15 cellular contexts compared by ENCODE assay signal in the genomic region with DNA sequence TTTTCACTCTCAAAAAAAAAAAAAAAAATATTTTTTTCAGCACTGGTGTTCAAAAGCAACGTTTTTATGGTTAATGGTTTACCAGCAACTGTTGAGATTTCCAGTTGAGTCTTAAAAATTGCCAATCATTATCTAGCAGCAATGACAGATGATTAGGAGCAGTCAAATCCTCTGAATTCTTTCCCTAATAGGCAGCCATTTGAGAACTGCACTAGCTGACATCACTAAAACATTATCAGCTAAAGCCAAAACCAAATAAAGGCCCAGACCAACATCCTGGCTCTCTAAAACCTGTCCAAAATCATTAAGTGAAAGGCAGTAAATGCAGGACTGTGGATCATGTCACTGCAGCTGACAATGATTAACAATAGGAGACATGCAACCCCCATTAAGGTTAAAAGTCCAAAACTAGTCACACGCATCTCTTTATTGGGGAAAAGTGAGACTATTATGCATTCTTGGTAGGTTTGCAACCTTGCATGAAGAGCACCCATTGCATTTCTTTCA. TPM values are rescaled to one million over a fixed set of nuclear protein-coding genes. Genes with fewer than 3 reads are reported as not detected.
DNase-seq lines count a peak whose midpoint lies in the region; ATAC-seq, FAIRE-seq and TF ChIP-seq lines count a peak whose summit lies in the region.
"Had no signal": no experiment of that assay in that cellular context is flagged by ENCODE, and none has a peak within 500 bp of the region (broad histone marks: within the 10 kb centered on the region; RNA-seq: fewer than 3 reads in every experiment).

No MANE protein-coding gene starts in this region.

- peak; percentile 8 to 49 (median 30) for ATAC-seq in pancreas
- no peak for ATAC-seq in GM21619 (IDR thresholded peaks at IDR 0.05; ENCODE audit: unreplicated experiment)
- ATAC-seq: activated CD4-positive, CD25-positive, alpha-beta regulatory T cell treated with anti-CD3 and anti-CD28 coated beads, Interleukin-2, amount 50 U/mL, for 24 hours; stimulated activated naive CD8-positive, alpha-beta T cell treated with anti-CD3 and anti-CD28 coated beads, Interleukin-15, amount 100 ng/mL, for 72 hours had no signal

- peaks cover 38% of the 10 kb centered on the region for H3K4me1 Mint-ChIP-seq in nephron progenitor cell

- no peak for TF ChIP-seq CTCF in hepatocyte (IDR thresholded peaks at IDR 0.05; ENCODE audit: poor library complexity)
- TF ChIP-seq CTCF in pancreas (IDR thresholded peaks at IDR 0.05): no peak
- TF ChIP-seq CTCF in nephron progenitor cell (IDR thresholded peaks at IDR 0.05): no peak

- 40% methylated on average over 2 of the region's 2 CpGs for WGBS in hepatocyte (ENCODE audit: low lambda C conversion rate, missing lambda C conversion rate)
- WGBS in pancreas, 2 donors: 10 to 11% methylated on average over 2 of the region's 2 CpGs

- H3K4me2 ChIP-seq in hepatocyte: peak overlapping the region; percentile 49

- H3K9me2 ChIP-seq in hepatocyte (replicated peaks; ENCODE audit: insufficient read depth): no peaks in the 10 kb centered on the region

- H4K20me1 ChIP-seq in hepatocyte (ENCODE audit: insufficient read depth, poor library complexity, severe bottlenecking): peaks cover 80% of the 10 kb centered on the region

- intact Hi-C loops in pancreas (cut with DNase I): no loop called here

- H3K9me3 ChIP-seq in hepatocyte (ENCODE audit: low read depth): no peaks in the 10 kb centered on the region
- H3K9me3 ChIP-seq in pancreas: no peaks in the 10 kb centered on the region
- H3K9me3 ChIP-seq: tibial nerve had no signal

- DNase-seq in GM12892 (ENCODE audit: insufficient read length) (no peak), NAMALWA (ENCODE audit: low spot score) (peak; percentile 37), hepatocyte (ENCODE audit: low spot score) (peak; percentile 47), pancreas (no peak), nephron progenitor cell (no peak), dedifferentiated amniotic fluid mesenchymal stem cell (ENCODE audit: extremely low spot score) (no peak)
- DNase-seq: NCI-H1105 treated with DMSO at 0.1 percent for 48 hours; NCI-H2081; NCI-H510A; stimulated activated CD4-positive, alpha-beta T cell treated with anti-CD3 and anti-CD28 coated beads, Interleukin-2, amount 100 ng/mL, for 48 hours; stimulated activated naive CD8-positive, alpha-beta T cell treated with anti-CD3 and anti-CD28 coated beads, Interleukin-15, amount 100 ng/mL, for 72 hours had no signal

- H3K4me3 ChIP-seq in hepatocyte (no peak overlapping the region), pancreas (no peak overlapping the region)
- H3K4me3 ChIP-seq: tibial nerve had no signal

- H3K27ac ChIP-seq in hepatocyte (peak overlapping the region; percentile 67), pancreas (no peak overlapping the region)
- H3K27ac ChIP-seq: tibial nerve had no signal

- H3K79me2 ChIP-seq in hepatocyte: peaks cover 56% of the 10 kb centered on the region

- H3K4me1 ChIP-seq in hepatocyte (ENCODE audit: insufficient read depth) (peaks cover 33% of the 10 kb centered on the region), pancreas (peaks cover 14 to 36% (median 22%) of the 10 kb centered on the region in 3 donors)

- peak; percentile 12 for TF ChIP-seq POLR2A in GM12892 (IDR thresholded peaks at IDR 0.05; ENCODE audit: low read depth, low read length)

- H2AFZ ChIP-seq in hepatocyte: no peak overlapping the region

- H3K36me3 Mint-ChIP-seq in nephron progenitor cell (ENCODE audit: low read depth): peaks cover 83% of the 10 kb centered on the region

- no peak overlapping the region for H3K27ac Mint-ChIP-seq in nephron progenitor cell
- H3K27ac Mint-ChIP-seq: dendritic cell treated with granulocyte-macrophage colony-stimulating factor and Interleukin-4, amounts not matched to agents 40 ng/mL and 50 ng/mL, for 4 days; stimulated activated naive CD8-positive, alpha-beta T cell treated with anti-CD3 and anti-CD28 coated beads, Interleukin-15, amount 100 ng/mL, for 72 hours had no signal

- no peak overlapping the region for H3K4me3 Mint-ChIP-seq in nephron progenitor cell
- H3K4me3 Mint-ChIP-seq: dendritic cell treated with granulocyte-macrophage colony-stimulating factor and Interleukin-4, amounts not matched to agents 40 ng/mL and 50 ng/mL, for 4 days; stimulated activated naive CD8-positive, alpha-beta T cell treated with anti-CD3 and anti-CD28 coated beads, Interleukin-15, amount 100 ng/mL, for 72 hours had no signal

- H3K27me3 ChIP-seq in hepatocyte (no peaks in the 10 kb centered on the region), pancreas (no peaks in the 10 kb centered on the region)
- H3K27me3 ChIP-seq: tibial nerve had no signal

- H3K27me3 Mint-ChIP-seq in nephron progenitor cell (ENCODE audit: low read depth, poor library complexity): no peaks in the 10 kb centered on the region
- H3K27me3 Mint-ChIP-seq: dendritic cell treated with granulocyte-macrophage colony-stimulating factor and Interleukin-4, amounts not matched to agents 40 ng/mL and 50 ng/mL, for 4 days; stimulated activated naive CD8-positive, alpha-beta T cell treated with anti-CD3 and anti-CD28 coated beads, Interleukin-15, amount 100 ng/mL, for 72 hours had no signal

- H3K36me3 ChIP-seq in hepatocyte (replicated peaks; ENCODE audit: insufficient read depth, low read depth): peaks cover 11% of the 10 kb centered on the region
- peaks cover 6 to 82% (median 46%) of the 10 kb centered on the region in 3 donors for H3K36me3 ChIP-seq in pancreas

- FAIRE-seq in GM12892 (lab: Jason Lieb, UNC) (no peak), pancreas (lab: Jason Lieb, UNC) (no peak)

- H3K9me3 Mint-ChIP-seq in nephron progenitor cell: no peaks in the 10 kb centered on the region
- H3K9me3 Mint-ChIP-seq: dendritic cell treated with granulocyte-macrophage colony-stimulating factor and Interleukin-4, amounts not matched to agents 40 ng/mL and 50 ng/mL, for 4 days; stimulated activated naive CD8-positive, alpha-beta T cell treated with anti-CD3 and anti-CD28 coated beads, Interleukin-15, amount 100 ng/mL, for 72 hours had no signal

RNA-seq across cellular contexts. Expression of gene SFPQ, which starts 14.0 kb away (rescaled TPM):
- polyA plus RNA-seq in GM12892 (2012; ENCODE audit: missing spikeins): 233 TPM
- 138 and 183 TPM in 2 replicates for total RNA-seq in hepatocyte
- polyA plus RNA-seq in hepatocyte: 165 and 170 TPM in 2 replicates
- 100 to 1,000 TPM in 2 of 6 donors, 10 to 100 TPM in 4; 63.4 to 112 (median 84.7) TPM for total RNA-seq in pancreas
- 100 to 1,000 TPM; 190 to 267 TPM for polyA plus RNA-seq in pancreas

Comparison
In these comparisons a context has a peak if more than half of its experiments do, and no peak if none do; other contexts are left out.
1. DNase-seq: peak in NAMALWA (single experiment) and hepatocyte (single experiment); none in GM12892 (single experiment), pancreas (0 of 6), nephron progenitor cell (single experiment) and dedifferentiated amniotic fluid mesenchymal stem cell (single experiment).